In genomic region chr1:231460614-231461013, GRCh38 we compare ENCODE assay signal across 8 cellular contexts. TPM values are rescaled to one million over a fixed set of nuclear protein-coding genes. Genes with fewer than 3 reads are reported as not detected.
DNase-seq lines count a peak whose midpoint lies in the region; ATAC-seq lines count a peak whose summit lies in the region.

No MANE protein-coding gene starts in this region.

- H2AK5ac ChIP-seq in trophoblast cell (ENCODE audit: low read length), result no peak overlapping the region

- H3K36me3 ChIP-seq in trophoblast cell (ENCODE audit: control insufficient read depth in 1 of 2, insufficient read depth in 2 of 2, low read length in 2 of 2), result no peaks in the 10 kb centered on the region

- no peak overlapping the region for H3K4me3 ChIP-seq in trophoblast cell (ENCODE audit: low read depth, low read length)

- no peak overlapping the region for H3K18ac ChIP-seq in trophoblast cell (ENCODE audit: low read length)

- no peak overlapping the region for H4K8ac ChIP-seq in trophoblast cell (ENCODE audit: low read depth, low read length)

- DNase-seq in activated CD4-positive, alpha-beta T cell treated with anti-CD3 and anti-CD28 coated beads for 48 hours, result peak; percentile 61
- DNase-seq in kidney tubule cell (ENCODE audit: low spot score), result peak; percentile 25
- no peak for DNase-seq in NCI-H2196 treated with DMSO at 0.1 percent for 48 hours (lab: John Stamatoyannopoulos, UW; ENCODE audit: unreplicated experiment)
- no peak for DNase-seq in COLO668 (lab: John Stamatoyannopoulos, UW; ENCODE audit: unreplicated experiment)
- no peak for DNase-seq in head of caudate nucleus
- DNase-seq in trophoblast cell, result no peak

- H2BK120ac ChIP-seq in trophoblast cell (ENCODE audit: insufficient read depth, low read length, poor library complexity), result no peak overlapping the region

- no peak overlapping the region for H2BK5ac ChIP-seq in trophoblast cell (ENCODE audit: low read depth, low read length, poor library complexity)

- no peak overlapping the region for H3K14ac ChIP-seq in trophoblast cell (ENCODE audit: low read length)

- H3K4me2 ChIP-seq in trophoblast cell (ENCODE audit: low read length), result no peak overlapping the region

- H3K79me1 ChIP-seq in trophoblast cell (ENCODE audit: low read length), result no peaks in the 10 kb centered on the region

- H4K91ac ChIP-seq in trophoblast cell (ENCODE audit: low read depth, low read length), result no peak overlapping the region

- H2BK12ac ChIP-seq in trophoblast cell (ENCODE audit: low read length), result no peak overlapping the region

- H3K27me3 ChIP-seq in trophoblast cell (ENCODE audit: insufficient read depth, low read length), result no peaks in the 10 kb centered on the region

- no peaks in the 10 kb centered on the region for H3K9me3 ChIP-seq in trophoblast cell (ENCODE audit: insufficient read depth, low read depth, low read length)

- peak; percentile 85 for ATAC-seq in GM18508 (IDR thresholded peaks at IDR 0.05; ENCODE audit: insufficient read depth, unreplicated experiment)
- peak; percentile 91 for ATAC-seq in HG03175 (IDR thresholded peaks at IDR 0.05; ENCODE audit: unreplicated experiment)

- intact Hi-C loops in head of caudate nucleus (cut with DNase I), result no loop called here

- H3K79me2 ChIP-seq in trophoblast cell (ENCODE audit: control insufficient read depth, insufficient read depth, low read length, poor library complexity), result no peaks in the 10 kb centered on the region

- no peak overlapping the region for H3K9ac ChIP-seq in trophoblast cell (ENCODE audit: low read length)

- no CpG with 5 or more reads among the region's 2 CpGs for WGBS in trophoblast cell (ENCODE audit: extremely low coverage, insufficient coverage, insufficient read length)

- H3K4ac ChIP-seq in trophoblast cell (ENCODE audit: low read depth, low read length), result no peak overlapping the region

- H3K27ac ChIP-seq in trophoblast cell (ENCODE audit: low read depth, low read length), result no peak overlapping the region

- no peak overlapping the region for H3K23ac ChIP-seq in trophoblast cell (ENCODE audit: low read length)

- no peak overlapping the region for H2AFZ ChIP-seq in trophoblast cell (ENCODE audit: insufficient read depth, low read length, poor library complexity)

- no peaks in the 10 kb centered on the region for H3K4me1 ChIP-seq in trophoblast cell (ENCODE audit: control insufficient read depth in 1 of 2, insufficient read depth in 2 of 2, low read length in 2 of 2)

- H4K12ac ChIP-seq in trophoblast cell (ENCODE audit: low read depth, low read length), result no peak overlapping the region

RNA-seq across cellular contexts. Expression of gene EGLN1, which starts 38.5 kb away (rescaled TPM):
- polyA plus RNA-seq in trophoblast cell (2013), result 34.1 and 36.0 TPM in 2 replicates

Comparison
In these comparisons a context has a peak if more than half of its experiments do, and no peak if none do; other contexts are left out.
1. DNase-seq: peak in activated CD4-positive, alpha-beta T cell treated with anti-CD3 and anti-CD28 coated beads for 48 hours (single experiment) and kidney tubule cell (single experiment); none in NCI-H2196 treated with DMSO at 0.1 percent for 48 hours (single experiment), COLO668 (single experiment), head of caudate nucleus (0 of 42) and trophoblast cell (0 of 2).